ENCODE assay signal across 17 cellular contexts in the genomic region with DNA sequence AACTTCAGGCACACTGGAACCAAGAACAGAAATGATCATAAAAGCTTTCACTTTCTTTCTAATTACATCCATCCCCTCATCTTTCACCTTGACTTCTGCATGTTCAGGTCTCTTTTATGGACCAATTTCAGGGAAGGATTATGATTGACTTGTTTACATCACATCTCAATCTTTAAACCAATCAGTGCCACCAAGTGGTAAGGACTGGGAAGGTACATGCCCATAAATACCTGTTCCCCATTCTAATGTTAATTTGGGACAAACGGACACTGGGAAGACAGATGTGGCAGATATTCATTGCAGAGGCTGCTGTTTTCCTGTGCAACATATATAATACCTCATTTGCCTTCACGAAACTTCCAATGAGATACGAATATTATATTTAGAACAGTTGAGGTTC.
DNase-seq lines count a peak whose midpoint lies in the region; ATAC-seq and TF ChIP-seq lines count a peak whose summit lies in the region.
"Had no signal": no experiment of that assay in that cellular context is flagged by ENCODE, and none has a peak within 500 bp of the region (broad histone marks: within the 10 kb centered on the region; RNA-seq: fewer than 3 reads in every experiment).

No MANE protein-coding gene starts in this region.

- H3K4me1 ChIP-seq in GM23338 (ENCODE audit: insufficient read depth) = peaks cover 3% of the 10 kb centered on the region; the same call in 1 of the 2 replicates
- no peaks in the 10 kb centered on the region for H3K4me1 ChIP-seq in OCI-LY3 (ENCODE audit: low read length)
- no peaks in the 10 kb centered on the region for H3K4me1 ChIP-seq in MM.1S (ENCODE audit: low read length)
- H3K4me1 ChIP-seq in sigmoid colon = no peaks in the 10 kb centered on the region
- H3K4me1 ChIP-seq: BE2C had no signal

- H3K79me2 ChIP-seq in GM23338 (replicated peaks; ENCODE audit: insufficient read depth) (no peaks in the 10 kb centered on the region), OCI-LY3 (ENCODE audit: low read length) (no peaks in the 10 kb centered on the region), MM.1S (ENCODE audit: low read length) (no peaks in the 10 kb centered on the region)

- H3K27ac ChIP-seq in GM23338 (ENCODE audit: low read depth) (no peak overlapping the region), OCI-LY3 (ENCODE audit: low read length) (no peak overlapping the region), MM.1S (ENCODE audit: low read length) (no peak overlapping the region), sigmoid colon (no peak overlapping the region)

- peaks cover 6% of the 10 kb centered on the region for H3K4me1 Mint-ChIP-seq in GM23338
- H3K4me1 Mint-ChIP-seq: activated CD8-positive, alpha-beta memory T cell treated with anti-CD3 and anti-CD28 coated beads, Interleukin-2, amount 10 ng/mL, durations not matched to agents 7 days and 5 days; stimulated activated naive CD8-positive, alpha-beta T cell treated with anti-CD3 and anti-CD28 coated beads, Interleukin-15, amount 100 ng/mL, for 72 hours had no signal

- peaks cover 27% of the 10 kb centered on the region for H3K27me3 ChIP-seq in GM23338 (ENCODE audit: insufficient read depth)
- no peaks in the 10 kb centered on the region for H3K27me3 ChIP-seq in OCI-LY3 (ENCODE audit: low read depth, low read length)
- H3K27me3 ChIP-seq in MM.1S (replicated peaks; ENCODE audit: insufficient read depth, low read length) = no peaks in the 10 kb centered on the region
- no peaks in the 10 kb centered on the region for H3K27me3 ChIP-seq in sigmoid colon
- H3K27me3 ChIP-seq: BE2C had no signal

- H3K9me3 Mint-ChIP-seq in GM23338 = no peaks in the 10 kb centered on the region
- H3K9me3 Mint-ChIP-seq: dendritic cell treated with granulocyte-macrophage colony-stimulating factor and Interleukin-4, amounts not matched to agents 40 ng/mL and 50 ng/mL, for 4 days had no signal

- H3K36me3 ChIP-seq in GM23338 (ENCODE audit: insufficient read depth) = no peaks in the 10 kb centered on the region
- H3K36me3 ChIP-seq in OCI-LY3 (replicated peaks; ENCODE audit: low read depth, low read length) = no peaks in the 10 kb centered on the region
- no peaks in the 10 kb centered on the region for H3K36me3 ChIP-seq in MM.1S (replicated peaks; ENCODE audit: insufficient read depth, low read length)
- no peaks in the 10 kb centered on the region for H3K36me3 ChIP-seq in sigmoid colon
- H3K36me3 ChIP-seq: BE2C had no signal

- H2AFZ ChIP-seq in GM23338 = no peak overlapping the region
- peak overlapping the region; percentile 75; the same call in 1 of the 2 replicates for H2AFZ ChIP-seq in OCI-LY3 (ENCODE audit: low read depth, low read length)
- no peak overlapping the region for H2AFZ ChIP-seq in MM.1S (ENCODE audit: low read length)

- H3K27ac Mint-ChIP-seq in GM23338 = no peak overlapping the region
- H3K27ac Mint-ChIP-seq: activated CD8-positive, alpha-beta memory T cell treated with anti-CD3 and anti-CD28 coated beads, Interleukin-2, amount 10 ng/mL, durations not matched to agents 7 days and 5 days; dendritic cell treated with granulocyte-macrophage colony-stimulating factor and Interleukin-4, amounts not matched to agents 40 ng/mL and 50 ng/mL, for 4 days; stimulated activated naive CD8-positive, alpha-beta T cell treated with anti-CD3 and anti-CD28 coated beads, Interleukin-15, amount 100 ng/mL, for 72 hours had no signal

- no peak overlapping the region for H3K4me2 ChIP-seq in GM23338
- H3K4me2 ChIP-seq in OCI-LY3 (ENCODE audit: low read length) = peak overlapping the region; percentile 13; the same call in 1 of the 2 replicates
- no peak overlapping the region for H3K4me2 ChIP-seq in MM.1S (ENCODE audit: low read depth, low read length)

- TF ChIP-seq EP300 in sigmoid colon (IDR thresholded peaks at IDR 0.05) = no peak

- H3K9me2 ChIP-seq in GM23338 (ENCODE audit: insufficient read depth) = no peaks in the 10 kb centered on the region
- H3K9me2 ChIP-seq in MM.1S (replicated peaks; ENCODE audit: insufficient read depth, low read length) = no peaks in the 10 kb centered on the region

- H4K20me1 ChIP-seq in GM23338 (replicated peaks; ENCODE audit: insufficient read depth) (no peaks in the 10 kb centered on the region), OCI-LY3 (ENCODE audit: insufficient read depth, low read length) (no peaks in the 10 kb centered on the region), MM.1S (ENCODE audit: insufficient read depth, low read length) (no peaks in the 10 kb centered on the region)

- no peak; the same call in 2 of the 3 replicates for ATAC-seq in GM23338
- ATAC-seq in GM18907 (IDR thresholded peaks at IDR 0.05; ENCODE audit: unreplicated experiment) = no peak
- ATAC-seq: activated CD8-positive, alpha-beta memory T cell treated with anti-CD3 and anti-CD28 coated beads, Interleukin-2, amount 10 ng/mL, durations not matched to agents 7 days and 5 days; HCT116; left colon; stimulated activated naive CD8-positive, alpha-beta T cell treated with anti-CD3 and anti-CD28 coated beads, Interleukin-15, amount 100 ng/mL, for 72 hours had no signal

- TF ChIP-seq POLR2A in sigmoid colon (IDR thresholded peaks at IDR 0.05) = no peak

- WGBS in sigmoid colon, 2 donors = 74 to 77% methylated on average over 3 of the region's 3 CpGs

- peak; percentile 27 for TF ChIP-seq CTCF in AG09309 (IDR thresholded peaks at IDR 0.05; ENCODE audit: control insufficient read depth, insufficient read depth, low read depth, low read length, missing control alignments)
- TF ChIP-seq CTCF in GM23338 (conservative IDR thresholded peaks at IDR 0.05; ENCODE audit: low read depth in 2 of 2) = peak; percentile 38 to 49; a peak in 3 of 4 replicates
- peak; percentile 53 for TF ChIP-seq CTCF in OCI-LY3 (IDR thresholded peaks at IDR 0.05; ENCODE audit: low read depth, low read length)
- peak; percentile 39 for TF ChIP-seq CTCF in epithelial cell of esophagus (IDR thresholded peaks at IDR 0.05; ENCODE audit: insufficient read depth, low read depth, low read length, missing control alignments)
- TF ChIP-seq CTCF in MM.1S (IDR thresholded peaks at IDR 0.05; ENCODE audit: low read length) = no peak
- TF ChIP-seq CTCF in sigmoid colon (IDR thresholded peaks at IDR 0.05) = no peak

- H3K4me3 ChIP-seq in AG09309 (ENCODE audit: control insufficient read depth, low read depth, low read length) (no peak overlapping the region), GM23338 (no peak overlapping the region), OCI-LY3 (ENCODE audit: low read length) (0 out of 2 replicates have a peak overlapping the region, but pooled peaks have one; percentile 12), epithelial cell of esophagus (ENCODE audit: low read length) (no peak overlapping the region), MM.1S (ENCODE audit: low read length) (no peak overlapping the region), sigmoid colon (no peak overlapping the region)

- no peaks in the 10 kb centered on the region for H3K36me3 Mint-ChIP-seq in GM23338 (ENCODE audit: low read depth)
- H3K36me3 Mint-ChIP-seq: activated CD8-positive, alpha-beta memory T cell treated with anti-CD3 and anti-CD28 coated beads, Interleukin-2, amount 10 ng/mL, durations not matched to agents 7 days and 5 days had no signal

- H3F3A ChIP-seq in GM23338 (replicated peaks; ENCODE audit: low read depth) (no peaks in the 10 kb centered on the region), MM.1S (ENCODE audit: insufficient read depth, low read length) (no peaks in the 10 kb centered on the region)

- no peaks in the 10 kb centered on the region for H3K9me3 ChIP-seq in OCI-LY3 (ENCODE audit: insufficient read depth, low read length)
- H3K9me3 ChIP-seq in MM.1S (replicated peaks; ENCODE audit: insufficient read depth, low read length) = no peaks in the 10 kb centered on the region
- no peaks in the 10 kb centered on the region for H3K9me3 ChIP-seq in sigmoid colon
- H3K9me3 ChIP-seq: BE2C had no signal

- H3K27me3 Mint-ChIP-seq in GM23338 (ENCODE audit: insufficient read depth, low read depth, poor library complexity) = peaks cover 2% of the 10 kb centered on the region
- H3K27me3 Mint-ChIP-seq: activated CD8-positive, alpha-beta memory T cell treated with anti-CD3 and anti-CD28 coated beads, Interleukin-2, amount 10 ng/mL, durations not matched to agents 7 days and 5 days; dendritic cell treated with granulocyte-macrophage colony-stimulating factor and Interleukin-4, amounts not matched to agents 40 ng/mL and 50 ng/mL, for 4 days; stimulated activated naive CD8-positive, alpha-beta T cell treated with anti-CD3 and anti-CD28 coated beads, Interleukin-15, amount 100 ng/mL, for 72 hours had no signal

- H3K9ac ChIP-seq in OCI-LY3 (ENCODE audit: low read length) = no peak overlapping the region
- no peak overlapping the region for H3K9ac ChIP-seq in MM.1S (ENCODE audit: low read length)

- DNase-seq in AG09309 (ENCODE audit: low read depth) (no peak), GM23338 (ENCODE audit: low spot score) (peak; percentile 13), epithelial cell of esophagus (ENCODE audit: low read depth) (peak; percentile 29), occipital lobe (lab: John Stamatoyannopoulos, UW) (no peak), MM.1S (no peak), sigmoid colon (no peak)
- DNase-seq: activated CD8-positive, alpha-beta memory T cell treated with anti-CD3 and anti-CD28 coated beads, Interleukin-2, amount 10 ng/mL, durations not matched to agents 7 days and 5 days; activated gamma-delta T cell; BE2C; KG1; left colon; NCI-H2081 treated with DMSO at 0.1 percent for 48 hours; stimulated activated naive CD8-positive, alpha-beta T cell treated with anti-CD3 and anti-CD28 coated beads, Interleukin-15, amount 100 ng/mL, for 72 hours had no signal

- intact Hi-C loops in sigmoid colon (cut with DNase I) = no loop called here

- no peak overlapping the region for H3K4me3 Mint-ChIP-seq in GM23338
- H3K4me3 Mint-ChIP-seq: activated CD8-positive, alpha-beta memory T cell treated with anti-CD3 and anti-CD28 coated beads, Interleukin-2, amount 10 ng/mL, durations not matched to agents 7 days and 5 days; dendritic cell treated with granulocyte-macrophage colony-stimulating factor and Interleukin-4, amounts not matched to agents 40 ng/mL and 50 ng/mL, for 4 days; stimulated activated naive CD8-positive, alpha-beta T cell treated with anti-CD3 and anti-CD28 coated beads, Interleukin-15, amount 100 ng/mL, for 72 hours had no signal

TF ChIP-seq in GM23338, 12 proteins besides CTCF, POLR2A, EP300 and RAD21 (continues in another document):
- no peak for TF ChIP-seq ETS1 (IDR thresholded peaks at IDR 0.05)
- TF ChIP-seq POLR2AphosphoS5 (IDR thresholded peaks at IDR 0.05; ENCODE audit: low read depth) = no peak
- TF ChIP-seq CREB1 (CRISPR knock-in tag; IDR thresholded peaks at IDR 0.05; ENCODE audit: low read depth) = no peak

Comparison
In these comparisons a context has a peak if more than half of its experiments do, and no peak if none do; other contexts are left out.
1. DNase-seq: peak in GM23338 (single experiment) and epithelial cell of esophagus (single experiment); none in AG09309 (single experiment), occipital lobe (single experiment), MM.1S (single experiment) and sigmoid colon (single experiment).
2. CTCF ChIP-seq: peak in AG09309 (single experiment), GM23338 (2 of 2), OCI-LY3 (single experiment) and epithelial cell of esophagus (single experiment); none in MM.1S (single experiment) and sigmoid colon (0 of 4).